Comparison of ENCODE assay signal across 25 cellular contexts in genomic region chrX:81875800-81876199, GRCh38.
"Had no signal": no experiment of that assay in that cellular context is flagged by ENCODE, and none has a peak within 500 bp of the region (broad histone marks: within the 10 kb centered on the region; RNA-seq: fewer than 3 reads in every experiment).

No MANE protein-coding gene starts in this region.

- ATAC-seq: stimulated activated effector memory CD8-positive, alpha-beta T cell treated with anti-CD3 and anti-CD28 coated beads, Interleukin-12 subunit alpha, Interleukin-12 subunit beta, amount 100 ng/mL, for 72 hours; stimulated activated memory B cell treated with anti-CD40 and anti-IgM and Interleukin-4, amounts not matched to agents 10 μg/mL and 1 μg/mL and 100 μg/mL, for 72 hours; stimulated activated naive B cell treated with anti-CD40 and anti-IgM and Interleukin-4, amounts not matched to agents 10 μg/mL and 1 μg/mL and 100 μg/mL, for 72 hours; stimulated activated naive CD8-positive, alpha-beta T cell treated with anti-CD3 and anti-CD28 coated beads, Interleukin-15, amount 100 ng/mL, for 72 hours; stimulated activated naive CD8-positive, alpha-beta T cell treated with anti-CD3 and anti-CD28 coated beads, Interleukin-15, Interleukin-2, amounts not matched to agents 100 U/mL and 50 U/mL, for 24 hours; upper lobe of right lung had no signal

- H3K9me3 ChIP-seq: suprapubic skin, testis, thoracic aorta, thyroid gland, tibial nerve, transverse colon, upper lobe of right lung, uterus, vagina had no signal

- H3K36me3 ChIP-seq: stomach, suprapubic skin, thoracic aorta, thyroid gland, tibial artery, tibial nerve, transverse colon, upper lobe of left lung, upper lobe of right lung, uterus, vagina had no signal

- DNase-seq: stimulated activated CD4-positive, alpha-beta T cell treated with anti-CD3 and anti-CD28 coated beads, Interleukin-2, amount 100 ng/mL, for 48 hours; stimulated activated CD4-positive, alpha-beta T cell treated with anti-CD3 and anti-CD28 coated beads, Interleukin-4, amount 100 ng/mL, for 1 hour; stimulated activated CD4-positive, alpha-beta T cell treated with anti-CD3 and anti-CD28 coated beads, Interleukin-4, amount 100 ng/mL, for 24 hours; stimulated activated CD4-positive, alpha-beta T cell treated with anti-CD3 and anti-CD28 coated beads, Interleukin-4, amount 100 ng/mL, for 4 hours; stimulated activated CD8-positive, alpha-beta memory T cell treated with anti-CD3 and anti-CD28 coated beads, Interleukin-4, amount 100 ng/mL, for 48 hours; stimulated activated naive B cell treated with anti-CD40 and anti-IgM and Interleukin-4, amounts not matched to agents 10 μg/mL and 1 μg/mL and 100 μg/mL, for 72 hours; stimulated activated naive CD4-positive, alpha-beta T cell; stimulated activated naive CD4-positive, alpha-beta T cell treated with Interleukin-2 at 50 U/mL for 16 hours; stimulated activated naive CD8-positive, alpha-beta T cell treated with anti-CD3 and anti-CD28 coated beads, Interleukin-15, amount 100 ng/mL, for 72 hours; stimulated activated naive CD8-positive, alpha-beta T cell treated with anti-CD3 and anti-CD28 coated beads, Interleukin-15, Interleukin-2, amounts not matched to agents 100 U/mL and 50 U/mL, for 24 hours; stomach; testis; thyroid gland; tibial artery; transverse colon; trophoblast cell; upper lobe of right lung; uterus had no signal

- H3K27me3 ChIP-seq: stomach, suprapubic skin, testis, thyroid gland, tibial artery, tibial nerve, transverse colon, upper lobe of left lung, upper lobe of right lung, uterus, vagina had no signal

- H3K4me3 ChIP-seq: stomach, suprapubic skin, testis, thoracic aorta, thyroid gland, tibial artery, tibial nerve, transverse colon, upper lobe of left lung, upper lobe of right lung, uterus, vagina had no signal

- H3K27ac ChIP-seq: stomach, suprapubic skin, testis, thoracic aorta, thyroid gland, tibial artery, tibial nerve, transverse colon, upper lobe of left lung, upper lobe of right lung, uterus, vagina had no signal

- H3K4me1 ChIP-seq: stomach, suprapubic skin, testis, thyroid gland, tibial artery, tibial nerve, transverse colon, upper lobe of left lung, upper lobe of right lung, uterus, vagina had no signal
